ENCODE assay signal across 9 cellular contexts in the genomic region with DNA sequence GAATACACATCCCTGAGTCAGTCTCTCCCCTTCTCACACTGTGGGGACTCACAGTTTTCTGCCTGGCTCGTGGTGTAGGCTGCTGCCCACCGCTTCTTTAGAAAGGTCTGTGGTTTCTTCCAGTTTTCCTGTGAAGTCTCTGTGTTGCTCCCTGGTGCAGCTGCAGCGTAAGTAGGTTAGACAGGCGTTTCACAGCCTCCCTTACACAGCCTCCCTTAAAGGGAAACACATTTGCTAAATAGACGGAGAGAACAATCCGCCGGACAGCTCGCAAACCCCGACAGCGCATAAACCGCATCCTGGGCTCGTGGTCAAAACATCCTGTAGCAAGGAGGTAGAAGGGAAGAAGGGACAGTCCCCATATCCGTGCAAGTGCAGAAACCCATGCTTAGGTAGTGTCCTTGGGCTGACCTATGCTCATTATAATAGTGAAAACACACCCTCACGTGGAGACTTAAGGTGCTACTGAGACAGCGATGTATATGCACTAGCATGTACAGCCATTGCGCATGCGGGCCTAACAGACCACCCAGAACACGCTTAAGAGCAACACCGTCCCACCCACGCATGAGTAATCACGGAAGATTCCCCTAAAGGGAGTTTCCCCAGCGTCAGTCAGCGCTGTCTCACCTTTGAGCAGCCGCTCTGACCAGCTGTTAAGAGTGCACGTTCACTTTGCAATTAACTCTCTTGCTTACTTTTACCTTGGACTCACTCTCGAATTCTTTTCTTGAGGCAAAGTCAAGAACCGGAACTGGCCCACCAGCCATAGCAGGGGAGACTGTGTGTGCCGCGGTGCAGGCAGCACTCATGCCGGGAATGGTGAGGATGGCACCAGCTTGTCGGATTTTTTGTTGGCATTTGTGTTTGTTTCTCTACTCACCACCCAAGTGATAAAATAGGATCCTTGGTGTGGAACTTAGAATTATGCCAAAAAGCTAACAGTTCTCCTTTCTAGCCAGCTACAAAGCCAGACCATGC. TPM values are rescaled to one million over a fixed set of nuclear protein-coding genes. Genes with fewer than 3 reads are reported as not detected.
DNase-seq lines count a peak whose midpoint lies in the region; ATAC-seq and TF ChIP-seq lines count a peak whose summit lies in the region.
"Had no signal": no experiment of that assay in that cellular context is flagged by ENCODE, and none has a peak within 500 bp of the region (broad histone marks: within the 10 kb centered on the region; RNA-seq: fewer than 3 reads in every experiment).

No MANE protein-coding gene starts in this region.

- H3K4me1 ChIP-seq in ovary (ENCODE audit: insufficient read depth) = no peaks in the 10 kb centered on the region

- H3K27me3 ChIP-seq in ovary = no peaks in the 10 kb centered on the region

- peak overlapping the region; percentile 93 for H3K27ac Mint-ChIP-seq in stimulated activated memory B cell treated with anti-CD40 and anti-IgM and Interleukin-4, amounts not matched to agents 10 μg/mL and 1 μg/mL and 100 μg/mL, for 72 hours

- no peak for TF ChIP-seq POLR2A in ovary (IDR thresholded peaks at IDR 0.05)

- TF ChIP-seq CTCF in fibroblast of mammary gland (conservative IDR thresholded peaks at IDR 0.05; ENCODE audit: control insufficient read depth, insufficient read depth, low read depth, low read length) (no peak), ovary (IDR thresholded peaks at IDR 0.05) (no peak)

- H3K9me3 Mint-ChIP-seq in stimulated activated memory B cell treated with anti-CD40 and anti-IgM and Interleukin-4, amounts not matched to agents 10 μg/mL and 1 μg/mL and 100 μg/mL, for 72 hours = no peaks in the 10 kb centered on the region

- H3K9me3 ChIP-seq in ovary = no peaks in the 10 kb centered on the region

- intact Hi-C loops in left cardiac atrium (cut with DNase I) (no loop called here), cardiac septum (cut with DNase I) (no loop called here), ovary (cut with DNase I) (no loop called here)

- H3K4me3 ChIP-seq in fibroblast of mammary gland (ENCODE audit: control insufficient read depth, low read depth, low read length) (no peak overlapping the region), ovary (no peak overlapping the region)

- H3K4me3 Mint-ChIP-seq in stimulated activated memory B cell treated with anti-CD40 and anti-IgM and Interleukin-4, amounts not matched to agents 10 μg/mL and 1 μg/mL and 100 μg/mL, for 72 hours = peak overlapping the region; percentile 77

- H3K27me3 Mint-ChIP-seq in stimulated activated memory B cell treated with anti-CD40 and anti-IgM and Interleukin-4, amounts not matched to agents 10 μg/mL and 1 μg/mL and 100 μg/mL, for 72 hours = peaks cover 11% of the 10 kb centered on the region

- peak; percentile 21 to 68 for ATAC-seq in left cardiac atrium
- ATAC-seq in HG03439 (IDR thresholded peaks at IDR 0.05; ENCODE audit: unreplicated experiment) = peak; percentile 90
- peak; percentile 97 for ATAC-seq in stimulated activated memory B cell treated with anti-CD40 and anti-IgM and Interleukin-4, amounts not matched to agents 10 μg/mL and 1 μg/mL and 100 μg/mL, for 72 hours

- no peak for DNase-seq in left cardiac atrium
- DNase-seq in cardiac septum (ENCODE audit: low spot score) = no peak
- DNase-seq in activated CD4-positive, alpha-beta T cell treated with anti-CD3 and anti-CD28 coated beads for 4 hours = peak; percentile 90 to 91
- DNase-seq in fibroblast of mammary gland (ENCODE audit: low read depth) = peak; percentile 10
- DNase-seq in ovary = no peak
- no peak for DNase-seq in NCI-H2107 (lab: John Stamatoyannopoulos, UW)

- TF ChIP-seq EP300 in ovary (IDR thresholded peaks at IDR 0.05) = no peak

- no peak overlapping the region for H3K27ac ChIP-seq in ovary

- WGBS in ovary, 3 donors = 48 to 58% (median 52%) methylated on average over 31 of the region's 31 CpGs

- no peaks in the 10 kb centered on the region for H3K36me3 ChIP-seq in ovary

- no peaks in the 10 kb centered on the region for H3K36me3 Mint-ChIP-seq in stimulated activated memory B cell treated with anti-CD40 and anti-IgM and Interleukin-4, amounts not matched to agents 10 μg/mL and 1 μg/mL and 100 μg/mL, for 72 hours

- peaks cover 45% of the 10 kb centered on the region for H3K4me1 Mint-ChIP-seq in stimulated activated memory B cell treated with anti-CD40 and anti-IgM and Interleukin-4, amounts not matched to agents 10 μg/mL and 1 μg/mL and 100 μg/mL, for 72 hours

RNA-seq across cellular contexts. Expression of a gene that starts 16.6 kb away (rescaled TPM):
- total RNA-seq in left cardiac atrium (under 1 TPM in 1 of 2 donors, not detected in 1; 0.09 TPM), cardiac septum (not detected), ovary (1 to 10 TPM in 1 of 7 donors, under 1 TPM in 4, not detected in 2; 0.24 to 1.6 (median 0.92) TPM)
- polyA plus RNA-seq in ovary = 1 to 10 TPM in 1 of 2 donors, under 1 TPM in 1; 0.05 to 1.6 TPM

RNA-seq across cellular contexts. Expression of a gene that starts 24.3 kb away (rescaled TPM):
- total RNA-seq in left cardiac atrium (1 to 10 TPM; 1.4 to 1.6 TPM), cardiac septum (0.30 TPM), ovary (1 to 10 TPM; 1.4 to 9.4 (median 4.6) TPM)
- polyA plus RNA-seq in ovary = 1 to 10 TPM in 1 of 2 donors, under 1 TPM in 1; 0.30 to 1.3 TPM

RNA-seq across cellular contexts. Expression of a gene that starts 36.6 kb away (rescaled TPM):
- total RNA-seq in left cardiac atrium (not detected), cardiac septum (not detected), ovary (not detected)
- polyA plus RNA-seq in ovary = not detected
- total RNA-seq: subcutaneous adipose tissue had no signal

RNA-seq across cellular contexts. Expression of a gene that starts 51.3 kb away (rescaled TPM):
- total RNA-seq in left cardiac atrium (not detected), cardiac septum (not detected), ovary (not detected)
- polyA plus RNA-seq in ovary = under 1 TPM in 1 of 2 donors, not detected in 1; 0.47 TPM
- total RNA-seq: subcutaneous adipose tissue had no signal

RNA-seq across cellular contexts. Expression of a gene that starts 53.9 kb away (rescaled TPM):
- total RNA-seq in left cardiac atrium (not detected), cardiac septum (not detected), ovary (not detected)
- not detected for polyA plus RNA-seq in ovary
- total RNA-seq: subcutaneous adipose tissue had no signal

Comparison
In these comparisons a context has a peak if more than half of its experiments do, and no peak if none do; other contexts are left out.
1. ATAC-seq: peak in every context shown above with its lines; median percentile 97 in stimulated activated memory B cell treated with anti-CD40 and anti-IgM and Interleukin-4, amounts not matched to agents 10 μg/mL and 1 μg/mL and 100 μg/mL, for 72 hours; 90 in HG03439; 44 in left cardiac atrium.
2. DNase-seq: peak in activated CD4-positive, alpha-beta T cell treated with anti-CD3 and anti-CD28 coated beads for 4 hours (2 of 2) and fibroblast of mammary gland (single experiment); none in left cardiac atrium (single experiment), cardiac septum (single experiment), ovary (0 of 5) and NCI-H2107 (single experiment).